Comparison of ENCODE assay signal across 1 cellular context in genomic region chr1:156922986-156923564, GRCh38.
TF ChIP-seq lines count a peak whose summit lies in the region.

No MANE protein-coding gene starts in this region.

TF ChIP-seq in endothelial cell of umbilical vein, 7 proteins besides CTCF, POLR2A, EP300 and RAD21:
- TF ChIP-seq EZH2 (IDR thresholded peaks at IDR 0.05; ENCODE audit: borderline replicate concordance, low read depth, low read length, severe bottlenecking) (peak; percentile 20), POLR2AphosphoS5 (IDR thresholded peaks at IDR 0.05; ENCODE audit: insufficient read depth, low read depth, low read length) (no peak)
